1 cellular context compared by ENCODE assay signal in genomic region chr9:96618209-96619108, GRCh38.
TF ChIP-seq lines count a peak whose summit lies in the region.

No MANE protein-coding gene starts in this region.

TF ChIP-seq in HEK293, 187 proteins besides CTCF, POLR2A, EP300 and RAD21 (continued from another document and continues in another):
- TF ChIP-seq PRDM2 (tag by site-specific recombination; IDR thresholded peaks at IDR 0.05; ENCODE audit: borderline replicate concordance) (no peak), ZNF404 (tag by site-specific recombination; IDR thresholded peaks at IDR 0.05) (no peak), ZNF654 (tag by site-specific recombination; IDR thresholded peaks at IDR 0.05; ENCODE audit: low read depth) (no peak), ZNF571 (tag by site-specific recombination; IDR thresholded peaks at IDR 0.05) (no peak), RBAK (tag by site-specific recombination; IDR thresholded peaks at IDR 0.05) (no peak), ZNF664 (tag by site-specific recombination; IDR thresholded peaks at IDR 0.05) (no peak), ZNF610 (tag by site-specific recombination; IDR thresholded peaks at IDR 0.05; ENCODE audit: borderline replicate concordance) (no peak), ZNF837 (tag by site-specific recombination; IDR thresholded peaks at IDR 0.05) (no peak), KLF8 (tag by site-specific recombination; IDR thresholded peaks at IDR 0.05) (peak; percentile 11; the same call in 1 of the 2 replicates), ZNF501 (tag by site-specific recombination; IDR thresholded peaks at IDR 0.05) (no peak; the same call in 1 of the 2 replicates), ZNF239 (tag by site-specific recombination; IDR thresholded peaks at IDR 0.05) (no peak), ZNF148 (tag by site-specific recombination; IDR thresholded peaks at IDR 0.05; ENCODE audit: borderline replicate concordance) (no peak), ZNF670 (tag by site-specific recombination; IDR thresholded peaks at IDR 0.05; ENCODE audit: low read depth) (no peak), MEIS1 (CRISPR knock-in tag; IDR thresholded peaks at IDR 0.05; ENCODE audit: borderline replicate concordance) (peak; percentile 86), YY2 (tag by site-specific recombination; IDR thresholded peaks at IDR 0.05) (no peak), ZNF433 (tag by site-specific recombination; IDR thresholded peaks at IDR 0.05; ENCODE audit: low read depth) (no peak), ZNF335 (tag by site-specific recombination; conservative IDR thresholded peaks at IDR 0.05) (peak; percentile 85), SP2 (tag by site-specific recombination; IDR thresholded peaks at IDR 0.05) (peak; percentile 52), KLF9 (tag by site-specific recombination; IDR thresholded peaks at IDR 0.05; ENCODE audit: low read depth) (peak; percentile 57; the same call in 1 of the 2 replicates), ZNF221 (tag by site-specific recombination; IDR thresholded peaks at IDR 0.05; ENCODE audit: borderline replicate concordance) (no peak), ZNF792 (tag by site-specific recombination; IDR thresholded peaks at IDR 0.05) (0 out of 2 replicates have a peak, but pooled peaks have one; percentile 8), ZNF621 (tag by site-specific recombination; IDR thresholded peaks at IDR 0.05) (no peak), ZFP37 (tag by site-specific recombination; IDR thresholded peaks at IDR 0.05) (0 out of 2 replicates have a peak, but pooled peaks have one; percentile 28), ZNF175 (tag by site-specific recombination; IDR thresholded peaks at IDR 0.05) (no peak), ZBTB10 (tag by site-specific recombination; IDR thresholded peaks at IDR 0.05) (no peak), ZNF133 (tag by site-specific recombination; IDR thresholded peaks at IDR 0.05) (no peak), ZNF623 (tag by site-specific recombination; IDR thresholded peaks at IDR 0.05) (no peak), ZNF585B (tag by site-specific recombination; IDR thresholded peaks at IDR 0.05) (no peak), ZNF140 (tag by site-specific recombination; IDR thresholded peaks at IDR 0.05) (no peak), ZFP41 (tag by site-specific recombination; IDR thresholded peaks at IDR 0.05; ENCODE audit: borderline replicate concordance) (no peak), ZNF747 (tag by site-specific recombination; IDR thresholded peaks at IDR 0.05) (no peak), OVOL3 (tag by site-specific recombination; IDR thresholded peaks at IDR 0.05) (no peak), HOXC10 (CRISPR knock-in tag; IDR thresholded peaks at IDR 0.05) (no peak), REPIN1 (tag by site-specific recombination; IDR thresholded peaks at IDR 0.05; ENCODE audit: low read depth) (no peak), ZNF2 (tag by site-specific recombination; IDR thresholded peaks at IDR 0.05) (peak; percentile 52; the same call in 1 of the 2 replicates)
- TF ChIP-seq, protein P1, sequence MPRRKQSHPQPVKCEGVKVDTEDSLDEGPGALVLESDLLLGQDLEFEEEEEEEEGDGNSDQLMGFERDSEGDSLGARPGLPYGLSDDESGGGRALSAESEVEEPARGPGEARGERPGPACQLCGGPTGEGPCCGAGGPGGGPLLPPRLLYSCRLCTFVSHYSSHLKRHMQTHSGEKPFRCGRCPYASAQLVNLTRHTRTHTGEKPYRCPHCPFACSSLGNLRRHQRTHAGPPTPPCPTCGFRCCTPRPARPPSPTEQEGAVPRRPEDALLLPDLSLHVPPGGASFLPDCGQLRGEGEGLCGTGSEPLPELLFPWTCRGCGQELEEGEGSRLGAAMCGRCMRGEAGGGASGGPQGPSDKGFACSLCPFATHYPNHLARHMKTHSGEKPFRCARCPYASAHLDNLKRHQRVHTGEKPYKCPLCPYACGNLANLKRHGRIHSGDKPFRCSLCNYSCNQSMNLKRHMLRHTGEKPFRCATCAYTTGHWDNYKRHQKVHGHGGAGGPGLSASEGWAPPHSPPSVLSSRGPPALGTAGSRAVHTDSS (tag by site-specific recombination; IDR thresholded peaks at IDR 0.05) = no peak
- TF ChIP-seq, protein P2, sequence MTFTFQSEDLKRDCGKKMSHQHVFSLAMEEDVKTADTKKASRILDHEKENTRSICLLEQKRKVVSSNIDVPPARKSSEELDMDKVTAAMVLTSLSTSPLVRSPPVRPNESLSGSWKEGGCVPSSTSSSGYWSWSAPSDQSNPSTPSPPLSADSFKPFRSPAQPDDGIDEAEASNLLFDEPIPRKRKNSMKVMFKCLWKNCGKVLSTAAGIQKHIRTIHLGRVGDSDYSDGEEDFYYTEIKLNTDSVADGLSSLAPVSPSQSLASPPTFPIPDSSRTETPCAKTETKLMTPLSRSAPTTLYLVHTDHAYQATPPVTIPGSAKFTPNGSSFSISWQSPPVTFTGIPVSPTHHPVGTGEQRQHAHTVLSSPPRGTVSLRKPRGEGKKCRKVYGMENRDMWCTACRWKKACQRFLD (tag by site-specific recombination; IDR thresholded peaks at IDR 0.05) = no peak
- TF ChIP-seq, protein P3, sequence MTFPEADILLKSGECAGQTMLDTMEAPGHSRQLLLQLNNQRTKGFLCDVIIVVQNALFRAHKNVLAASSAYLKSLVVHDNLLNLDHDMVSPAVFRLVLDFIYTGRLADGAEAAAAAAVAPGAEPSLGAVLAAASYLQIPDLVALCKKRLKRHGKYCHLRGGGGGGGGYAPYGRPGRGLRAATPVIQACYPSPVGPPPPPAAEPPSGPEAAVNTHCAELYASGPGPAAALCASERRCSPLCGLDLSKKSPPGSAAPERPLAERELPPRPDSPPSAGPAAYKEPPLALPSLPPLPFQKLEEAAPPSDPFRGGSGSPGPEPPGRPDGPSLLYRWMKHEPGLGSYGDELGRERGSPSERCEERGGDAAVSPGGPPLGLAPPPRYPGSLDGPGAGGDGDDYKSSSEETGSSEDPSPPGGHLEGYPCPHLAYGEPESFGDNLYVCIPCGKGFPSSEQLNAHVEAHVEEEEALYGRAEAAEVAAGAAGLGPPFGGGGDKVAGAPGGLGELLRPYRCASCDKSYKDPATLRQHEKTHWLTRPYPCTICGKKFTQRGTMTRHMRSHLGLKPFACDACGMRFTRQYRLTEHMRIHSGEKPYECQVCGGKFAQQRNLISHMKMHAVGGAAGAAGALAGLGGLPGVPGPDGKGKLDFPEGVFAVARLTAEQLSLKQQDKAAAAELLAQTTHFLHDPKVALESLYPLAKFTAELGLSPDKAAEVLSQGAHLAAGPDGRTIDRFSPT (tag by site-specific recombination; IDR thresholded peaks at IDR 0.05) = peak; percentile 74
- TF ChIP-seq, protein P4, sequence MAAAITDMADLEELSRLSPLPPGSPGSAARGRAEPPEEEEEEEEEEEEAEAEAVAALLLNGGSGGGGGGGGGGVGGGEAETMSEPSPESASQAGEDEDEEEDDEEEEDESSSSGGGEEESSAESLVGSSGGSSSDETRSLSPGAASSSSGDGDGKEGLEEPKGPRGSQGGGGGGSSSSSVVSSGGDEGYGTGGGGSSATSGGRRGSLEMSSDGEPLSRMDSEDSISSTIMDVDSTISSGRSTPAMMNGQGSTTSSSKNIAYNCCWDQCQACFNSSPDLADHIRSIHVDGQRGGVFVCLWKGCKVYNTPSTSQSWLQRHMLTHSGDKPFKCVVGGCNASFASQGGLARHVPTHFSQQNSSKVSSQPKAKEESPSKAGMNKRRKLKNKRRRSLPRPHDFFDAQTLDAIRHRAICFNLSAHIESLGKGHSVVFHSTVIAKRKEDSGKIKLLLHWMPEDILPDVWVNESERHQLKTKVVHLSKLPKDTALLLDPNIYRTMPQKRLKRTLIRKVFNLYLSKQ (tag by site-specific recombination; IDR thresholded peaks at IDR 0.05; ENCODE audit: borderline replicate concordance) = no peak
- TF ChIP-seq, protein P5, sequence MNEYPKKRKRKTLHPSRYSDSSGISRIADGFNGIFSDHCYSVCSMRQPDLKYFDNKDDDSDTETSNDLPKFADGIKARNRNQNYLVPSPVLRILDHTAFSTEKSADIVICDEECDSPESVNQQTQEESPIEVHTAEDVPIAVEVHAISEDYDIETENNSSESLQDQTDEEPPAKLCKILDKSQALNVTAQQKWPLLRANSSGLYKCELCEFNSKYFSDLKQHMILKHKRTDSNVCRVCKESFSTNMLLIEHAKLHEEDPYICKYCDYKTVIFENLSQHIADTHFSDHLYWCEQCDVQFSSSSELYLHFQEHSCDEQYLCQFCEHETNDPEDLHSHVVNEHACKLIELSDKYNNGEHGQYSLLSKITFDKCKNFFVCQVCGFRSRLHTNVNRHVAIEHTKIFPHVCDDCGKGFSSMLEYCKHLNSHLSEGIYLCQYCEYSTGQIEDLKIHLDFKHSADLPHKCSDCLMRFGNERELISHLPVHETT (tag by site-specific recombination; IDR thresholded peaks at IDR 0.05) = no peak
- TF ChIP-seq, protein P6, sequence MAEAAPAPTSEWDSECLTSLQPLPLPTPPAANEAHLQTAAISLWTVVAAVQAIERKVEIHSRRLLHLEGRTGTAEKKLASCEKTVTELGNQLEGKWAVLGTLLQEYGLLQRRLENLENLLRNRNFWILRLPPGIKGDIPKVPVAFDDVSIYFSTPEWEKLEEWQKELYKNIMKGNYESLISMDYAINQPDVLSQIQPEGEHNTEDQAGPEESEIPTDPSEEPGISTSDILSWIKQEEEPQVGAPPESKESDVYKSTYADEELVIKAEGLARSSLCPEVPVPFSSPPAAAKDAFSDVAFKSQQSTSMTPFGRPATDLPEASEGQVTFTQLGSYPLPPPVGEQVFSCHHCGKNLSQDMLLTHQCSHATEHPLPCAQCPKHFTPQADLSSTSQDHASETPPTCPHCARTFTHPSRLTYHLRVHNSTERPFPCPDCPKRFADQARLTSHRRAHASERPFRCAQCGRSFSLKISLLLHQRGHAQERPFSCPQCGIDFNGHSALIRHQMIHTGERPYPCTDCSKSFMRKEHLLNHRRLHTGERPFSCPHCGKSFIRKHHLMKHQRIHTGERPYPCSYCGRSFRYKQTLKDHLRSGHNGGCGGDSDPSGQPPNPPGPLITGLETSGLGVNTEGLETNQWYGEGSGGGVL (tag by site-specific recombination; IDR thresholded peaks at IDR 0.05) = no peak
